In genomic region chr3:195182470-195182795, GRCh38 we compare ENCODE assay signal across 10 cellular contexts.
A peak's percentile ranks its signal among the peaks of the same experiment; 100 is the strongest.
DNase-seq lines count a peak whose midpoint lies in the region; TF ChIP-seq lines count a peak whose summit lies in the region.
"Had no signal": no experiment of that assay in that cellular context is flagged by ENCODE, and none has a peak within 500 bp of the region (broad histone marks: within the 10 kb centered on the region; RNA-seq: fewer than 3 reads in every experiment).

No MANE protein-coding gene starts in this region.

- H3K4me1 Mint-ChIP-seq in activated CD4-positive, alpha-beta T cell treated with anti-CD3 and anti-CD28 coated beads, Interleukin-2, amount 10 ng/mL, durations not matched to agents 24 days and 14 days = peaks cover 43% of the 10 kb centered on the region

- H3K4me3 Mint-ChIP-seq in activated CD4-positive, alpha-beta T cell treated with anti-CD3 and anti-CD28 coated beads, Interleukin-2, amount 10 ng/mL, durations not matched to agents 24 days and 14 days = no peak overlapping the region
- H3K4me3 Mint-ChIP-seq: activated naive CD4-positive, alpha-beta T cell treated with anti-CD3 and anti-CD28 coated beads, Interleukin-2, amount 50 U/mL, for 24 hours had no signal

- no peak for TF ChIP-seq CTCF in SK-N-SH (IDR thresholded peaks at IDR 0.05)

- peaks cover 47 to 58% of the 10 kb centered on the region in 2 experiments for H3K4me1 ChIP-seq in SK-N-SH (ENCODE audit: control insufficient read depth in 1 of 2, insufficient read depth in 2 of 2, low read depth in 1 of 2, low read length in 1 of 2)
- H3K4me1 ChIP-seq in skeletal muscle tissue (ENCODE audit: control insufficient read depth in 3 of 3, insufficient read depth in 3 of 3, low read length in 3 of 3) = peaks cover 23 to 44% (median 44%) of the 10 kb centered on the region in 3 donors

- H3K4me3 ChIP-seq in SK-N-SH (ENCODE audit: low read depth in 2 of 2, low read length in 1 of 2) = no peak overlapping the region
- H3K4me3 ChIP-seq in skeletal muscle tissue (ENCODE audit: low read length in 3 of 3) = no peak overlapping the region

- H3K9me2 ChIP-seq in SK-N-SH = no peaks in the 10 kb centered on the region

- intact Hi-C loops in activated CD4-positive, alpha-beta T cell treated with anti-CD3 and anti-CD28 coated beads, Interleukin-2, amount 10 ng/mL, durations not matched to agents 24 days and 14 days (cut with micrococcal nuclease) = loop anchor here (2.0 to 10.0 kb wide), 2 partner anchors 54 to 72 kb away; no protein-coding TSS in a partner anchor

- H3K27ac ChIP-seq in SK-N-SH (ENCODE audit: low read depth in 2 of 2, low read length in 1 of 2) (peak overlapping the region in 1 of 2 experiments; percentile 92; a peak in 2 of 4 replicates), skeletal muscle tissue (ENCODE audit: low read depth, low read length) (peak overlapping the region; percentile 46)

- no peak for TF ChIP-seq RAD21 in SK-N-SH (IDR thresholded peaks at IDR 0.05; ENCODE audit: low read length)

- no peak for TF ChIP-seq EP300 in SK-N-SH (IDR thresholded peaks at IDR 0.05; ENCODE audit: borderline replicate concordance in 1 of 2, low read depth in 1 of 2, low read length in 1 of 2)

- peak overlapping the region; percentile 22 for H3K4me2 ChIP-seq in SK-N-SH

- peak; percentile 31 for DNase-seq in activated CD4-positive, alpha-beta T cell treated with anti-CD3 and anti-CD28 coated beads for 48 hours
- no peak for DNase-seq in activated CD4-positive, alpha-beta T cell treated with anti-CD3 and anti-CD28 coated beads, Interleukin-2, amount 10 ng/mL, durations not matched to agents 24 days and 14 days
- DNase-seq in SK-N-SH (no peak), fibroblast of peridontal ligament (ENCODE audit: extremely low read depth) (peak; percentile 60), ureter (ENCODE audit: low spot score) (no peak), NCI-H2196 (lab: John Stamatoyannopoulos, UW; ENCODE audit: unreplicated experiment) (no peak), HUDEP-2 (lab: John Stamatoyannopoulos, UW; ENCODE audit: unreplicated experiment in 76 of 76) (no peak)
- DNase-seq: ACHN had no signal

- no peak overlapping the region for H3K27ac Mint-ChIP-seq in activated CD4-positive, alpha-beta T cell treated with anti-CD3 and anti-CD28 coated beads, Interleukin-2, amount 10 ng/mL, durations not matched to agents 24 days and 14 days
- H3K27ac Mint-ChIP-seq: activated naive CD4-positive, alpha-beta T cell treated with anti-CD3 and anti-CD28 coated beads, Interleukin-2, amount 50 U/mL, for 24 hours had no signal

- no peaks in the 10 kb centered on the region for H3K9me3 ChIP-seq in SK-N-SH
- no peaks in the 10 kb centered on the region for H3K9me3 ChIP-seq in skeletal muscle tissue (ENCODE audit: control insufficient read depth in 3 of 3, low read length in 3 of 3)

- peaks cover 7% of the 10 kb centered on the region; the same call in 1 of the 2 replicates for H3K79me2 ChIP-seq in SK-N-SH (ENCODE audit: insufficient read depth)

- no peaks in the 10 kb centered on the region for H4K20me1 ChIP-seq in SK-N-SH (ENCODE audit: insufficient read depth)

- no peaks in the 10 kb centered on the region for H3K36me3 ChIP-seq in SK-N-SH (replicated peaks in 1 of 2; ENCODE audit: control insufficient read depth in 1 of 2, insufficient read depth in 2 of 2, low read length in 1 of 2)
- no peaks in the 10 kb centered on the region for H3K36me3 ChIP-seq in skeletal muscle tissue (ENCODE audit: control insufficient read depth in 3 of 3, insufficient read depth in 3 of 3, low read length in 3 of 3)

- peaks cover 2% of the 10 kb centered on the region for H3K36me3 Mint-ChIP-seq in activated CD4-positive, alpha-beta T cell treated with anti-CD3 and anti-CD28 coated beads, Interleukin-2, amount 10 ng/mL, durations not matched to agents 24 days and 14 days (ENCODE audit: low read depth)

- CTCF ChIA-PET in SK-N-SH (lab: Yijun Ruan, JAX) = interaction anchor here (0.6 to 1.0 kb wide), 2 partner anchors 13 to 509 kb away, joined by 3 read pairs; no protein-coding TSS in a partner anchor

- POLR2A ChIA-PET in SK-N-SH (lab: Yijun Ruan, JAX) = no interaction called here

- no peaks in the 10 kb centered on the region for H3K27me3 Mint-ChIP-seq in activated CD4-positive, alpha-beta T cell treated with anti-CD3 and anti-CD28 coated beads, Interleukin-2, amount 10 ng/mL, durations not matched to agents 24 days and 14 days
- H3K27me3 Mint-ChIP-seq: activated naive CD4-positive, alpha-beta T cell treated with anti-CD3 and anti-CD28 coated beads, Interleukin-2, amount 50 U/mL, for 24 hours had no signal

- H3K9me3 Mint-ChIP-seq in activated CD4-positive, alpha-beta T cell treated with anti-CD3 and anti-CD28 coated beads, Interleukin-2, amount 10 ng/mL, durations not matched to agents 24 days and 14 days = peaks cover 3% of the 10 kb centered on the region
- H3K9me3 Mint-ChIP-seq: activated naive CD4-positive, alpha-beta T cell treated with anti-CD3 and anti-CD28 coated beads, Interleukin-2, amount 50 U/mL, for 24 hours had no signal

- whole genome bisulfite sequencing in SK-N-SH (ENCODE audit: low lambda C conversion rate) = 48% methylated on average over 5 of the region's 5 CpGs

- H2AFZ ChIP-seq in SK-N-SH (ENCODE audit: low read depth) = no peak overlapping the region

- H3F3A ChIP-seq in SK-N-SH (replicated peaks; ENCODE audit: insufficient read depth) = peaks cover 3% of the 10 kb centered on the region

- H3K9ac ChIP-seq in SK-N-SH (no peak overlapping the region), skeletal muscle tissue (ENCODE audit: low read depth in 1 of 3, low read length in 3 of 3) (no peak overlapping the region)

- H3K27me3 ChIP-seq in SK-N-SH (ENCODE audit: insufficient read depth) (no peaks in the 10 kb centered on the region), skeletal muscle tissue (ENCODE audit: control insufficient read depth in 3 of 3, insufficient read depth in 3 of 3, low read length in 3 of 3) (no peaks in the 10 kb centered on the region)

TF ChIP-seq in SK-N-SH, 30 proteins besides CTCF, POLR2A, EP300 and RAD21:
- TF ChIP-seq RXRA (IDR thresholded peaks at IDR 0.05; ENCODE audit: borderline replicate concordance, low read depth) (no peak), FOXM1 (IDR thresholded peaks at IDR 0.05; ENCODE audit: low read depth) (no peak), RFX5 (IDR thresholded peaks at IDR 0.05; ENCODE audit: low read length) (no peak), IRF3 (IDR thresholded peaks at IDR 0.05; ENCODE audit: low read depth, low read length) (no peak)

Comparison
In these comparisons a context has a peak if more than half of its experiments do, and no peak if none do; other contexts are left out.
1. DNase-seq: peak in activated CD4-positive, alpha-beta T cell treated with anti-CD3 and anti-CD28 coated beads for 48 hours (single experiment) and fibroblast of peridontal ligament (single experiment); none in activated CD4-positive, alpha-beta T cell treated with anti-CD3 and anti-CD28 coated beads, Interleukin-2, amount 10 ng/mL, durations not matched to agents 24 days and 14 days (single experiment), SK-N-SH (single experiment), ureter (single experiment), NCI-H2196 (single experiment) and HUDEP-2 (0 of 76).